In genomic region chr11:68014966-68015447, GRCh38 we compare ENCODE assay signal across 1 cellular context.
TF ChIP-seq lines count a peak whose summit lies in the region.

No MANE protein-coding gene starts in this region.

TF ChIP-seq in IMR-90, 13 proteins besides CTCF, POLR2A, EP300 and RAD21:
- TF ChIP-seq BHLHE40 (IDR thresholded peaks at IDR 0.05; ENCODE audit: low read depth, low read length) (no peak), NFE2L2 (IDR thresholded peaks at IDR 0.05; ENCODE audit: low read depth, low read length) (no peak), RFX5 (IDR thresholded peaks at IDR 0.05; ENCODE audit: low read depth, low read length) (no peak), SMC3 (IDR thresholded peaks at IDR 0.05; ENCODE audit: low read depth, low read length) (no peak), ELK1 (IDR thresholded peaks at IDR 0.05; ENCODE audit: borderline replicate concordance, low read depth, low read length) (no peak), MXI1 (IDR thresholded peaks at IDR 0.05; ENCODE audit: borderline replicate concordance, low read depth, low read length) (no peak), MAFK (IDR thresholded peaks at IDR 0.05; ENCODE audit: low read depth, low read length) (no peak), CHD1 (IDR thresholded peaks at IDR 0.05; ENCODE audit: low read depth, low read length) (no peak), USF2 (IDR thresholded peaks at IDR 0.05; ENCODE audit: low read depth, low read length) (no peak), MAZ (IDR thresholded peaks at IDR 0.05; ENCODE audit: borderline replicate concordance, low read depth, low read length) (no peak), RCOR1 (IDR thresholded peaks at IDR 0.05; ENCODE audit: insufficient replicate concordance, low read length) (no peak), CEBPB (IDR thresholded peaks at IDR 0.05; ENCODE audit: low read depth, low read length) (no peak), FOS (IDR thresholded peaks at IDR 0.05; ENCODE audit: low read depth, low read length) (no peak)
TF ChIP-seq in IMR-90: peak in this region for 0.
